Comparison of ENCODE assay signal across 1 cellular context in the genomic region with DNA sequence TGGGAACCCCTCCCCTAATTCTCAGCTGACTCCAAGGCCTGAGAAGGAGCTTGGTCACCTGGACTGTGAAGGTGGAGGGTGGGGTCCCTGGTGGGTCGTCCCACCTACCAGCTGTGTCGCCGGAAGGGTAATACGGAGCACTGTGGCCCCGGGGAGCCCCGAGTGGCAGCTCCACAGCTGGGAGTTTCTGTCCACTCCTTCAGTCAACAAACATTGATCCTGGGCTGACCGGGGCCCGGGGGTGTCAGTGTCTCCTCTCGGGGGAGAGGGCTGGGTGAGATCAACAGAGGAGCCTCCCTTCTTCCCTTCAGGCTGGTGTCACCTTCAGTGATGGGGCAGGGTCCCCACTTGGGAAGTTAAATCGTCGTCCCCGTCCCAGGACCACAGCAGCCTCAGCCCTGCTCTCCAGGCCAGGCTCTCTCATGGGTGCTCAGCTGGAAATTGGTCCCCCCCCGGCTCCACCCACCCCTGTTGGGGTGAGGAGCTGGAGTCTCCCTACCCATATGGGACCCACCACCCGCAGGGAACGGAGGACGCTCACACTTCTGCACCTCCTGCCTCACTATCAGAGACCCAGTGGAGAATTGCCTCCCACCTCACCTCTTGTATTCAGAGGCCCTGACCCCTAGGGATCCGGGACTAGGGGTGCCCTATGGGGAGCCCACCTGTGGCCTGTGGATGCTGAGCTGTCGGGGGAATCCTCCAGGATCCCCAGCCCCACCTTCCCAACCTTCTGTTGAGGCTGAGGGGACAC.
TF ChIP-seq lines count a peak whose summit lies in the region.

No MANE protein-coding gene starts in this region.

TF ChIP-seq in K562, 482 proteins besides CTCF, POLR2A, EP300 and RAD21 (continued from another document):
- TF ChIP-seq, protein P1, sequence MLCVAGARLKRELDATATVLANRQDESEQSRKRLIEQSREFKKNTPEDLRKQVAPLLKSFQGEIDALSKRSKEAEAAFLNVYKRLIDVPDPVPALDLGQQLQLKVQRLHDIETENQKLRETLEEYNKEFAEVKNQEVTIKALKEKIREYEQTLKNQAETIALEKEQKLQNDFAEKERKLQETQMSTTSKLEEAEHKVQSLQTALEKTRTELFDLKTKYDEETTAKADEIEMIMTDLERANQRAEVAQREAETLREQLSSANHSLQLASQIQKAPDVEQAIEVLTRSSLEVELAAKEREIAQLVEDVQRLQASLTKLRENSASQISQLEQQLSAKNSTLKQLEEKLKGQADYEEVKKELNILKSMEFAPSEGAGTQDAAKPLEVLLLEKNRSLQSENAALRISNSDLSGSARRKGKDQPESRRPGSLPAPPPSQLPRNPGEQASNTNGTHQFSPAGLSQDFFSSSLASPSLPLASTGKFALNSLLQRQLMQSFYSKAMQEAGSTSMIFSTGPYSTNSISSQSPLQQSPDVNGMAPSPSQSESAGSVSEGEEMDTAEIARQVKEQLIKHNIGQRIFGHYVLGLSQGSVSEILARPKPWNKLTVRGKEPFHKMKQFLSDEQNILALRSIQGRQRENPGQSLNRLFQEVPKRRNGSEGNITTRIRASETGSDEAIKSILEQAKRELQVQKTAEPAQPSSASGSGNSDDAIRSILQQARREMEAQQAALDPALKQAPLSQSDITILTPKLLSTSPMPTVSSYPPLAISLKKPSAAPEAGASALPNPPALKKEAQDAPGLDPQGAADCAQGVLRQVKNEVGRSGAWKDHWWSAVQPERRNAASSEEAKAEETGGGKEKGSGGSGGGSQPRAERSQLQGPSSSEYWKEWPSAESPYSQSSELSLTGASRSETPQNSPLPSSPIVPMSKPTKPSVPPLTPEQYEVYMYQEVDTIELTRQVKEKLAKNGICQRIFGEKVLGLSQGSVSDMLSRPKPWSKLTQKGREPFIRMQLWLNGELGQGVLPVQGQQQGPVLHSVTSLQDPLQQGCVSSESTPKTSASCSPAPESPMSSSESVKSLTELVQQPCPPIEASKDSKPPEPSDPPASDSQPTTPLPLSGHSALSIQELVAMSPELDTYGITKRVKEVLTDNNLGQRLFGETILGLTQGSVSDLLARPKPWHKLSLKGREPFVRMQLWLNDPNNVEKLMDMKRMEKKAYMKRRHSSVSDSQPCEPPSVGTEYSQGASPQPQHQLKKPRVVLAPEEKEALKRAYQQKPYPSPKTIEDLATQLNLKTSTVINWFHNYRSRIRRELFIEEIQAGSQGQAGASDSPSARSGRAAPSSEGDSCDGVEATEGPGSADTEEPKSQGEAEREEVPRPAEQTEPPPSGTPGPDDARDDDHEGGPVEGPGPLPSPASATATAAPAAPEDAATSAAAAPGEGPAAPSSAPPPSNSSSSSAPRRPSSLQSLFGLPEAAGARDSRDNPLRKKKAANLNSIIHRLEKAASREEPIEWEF (CRISPR knock-in tag; IDR thresholded peaks at IDR 0.05), result no peak
- TF ChIP-seq TCFL5 (CRISPR knock-in tag; conservative IDR thresholded peaks at IDR 0.05), result no peak
- TF ChIP-seq, protein P2, sequence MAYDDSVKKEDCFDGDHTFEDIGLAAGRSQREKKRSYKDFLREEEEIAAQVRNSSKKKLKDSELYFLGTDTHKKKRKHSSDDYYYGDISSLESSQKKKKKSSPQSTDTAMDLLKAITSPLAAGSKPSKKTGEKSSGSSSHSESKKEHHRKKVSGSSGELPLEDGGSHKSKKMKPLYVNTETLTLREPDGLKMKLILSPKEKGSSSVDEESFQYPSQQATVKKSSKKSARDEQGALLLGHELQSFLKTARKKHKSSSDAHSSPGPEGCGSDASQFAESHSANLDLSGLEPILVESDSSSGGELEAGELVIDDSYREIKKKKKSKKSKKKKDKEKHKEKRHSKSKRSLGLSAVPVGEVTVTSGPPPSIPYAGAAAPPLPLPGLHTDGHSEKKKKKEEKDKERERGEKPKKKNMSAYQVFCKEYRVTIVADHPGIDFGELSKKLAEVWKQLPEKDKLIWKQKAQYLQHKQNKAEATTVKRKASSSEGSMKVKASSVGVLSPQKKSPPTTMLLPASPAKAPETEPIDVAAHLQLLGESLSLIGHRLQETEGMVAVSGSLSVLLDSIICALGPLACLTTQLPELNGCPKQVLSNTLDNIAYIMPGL (CRISPR knock-in tag; IDR thresholded peaks at IDR 0.05), result no peak
- no peak for TF ChIP-seq TRIM28 (IDR thresholded peaks at IDR 0.05)
- TF ChIP-seq SAFB (IDR thresholded peaks at IDR 0.05; ENCODE audit: borderline replicate concordance, low read depth, low read length), result no peak
- no peak for TF ChIP-seq ETV6 (IDR thresholded peaks at IDR 0.05; ENCODE audit: borderline replicate concordance in 1 of 2, low read depth in 2 of 2, low read length in 1 of 2)
- TF ChIP-seq ETV6 (CRISPR knock-in tag; IDR thresholded peaks at IDR 0.05; ENCODE audit: borderline replicate concordance), result no peak
- TF ChIP-seq TARDBP (IDR thresholded peaks at IDR 0.05), result no peak
- no peak for TF ChIP-seq MYC (IDR thresholded peaks at IDR 0.05; ENCODE audit: low read depth, low read length)
- no peak for TF ChIP-seq MYC (CRISPR knock-in tag; IDR thresholded peaks at IDR 0.05; ENCODE audit: borderline replicate concordance, low read depth)
